ENCODE assay signal across 8 cellular contexts in genomic region chr22:36977401-36977861, GRCh38. TPM values are rescaled to one million over a fixed set of nuclear protein-coding genes. Genes with fewer than 3 reads are reported as not detected.
DNase-seq lines count a peak whose midpoint lies in the region; ATAC-seq and TF ChIP-seq lines count a peak whose summit lies in the region.

No MANE protein-coding gene starts in this region.

- TF ChIP-seq POLR2A in testis (IDR thresholded peaks at IDR 0.05) = no peak

- H3K27me3 ChIP-seq in ACC112 (ENCODE audit: insufficient read depth, low read length) (no peaks in the 10 kb centered on the region), osteoblast (ENCODE audit: insufficient read depth, low read length) (peaks cover 4% of the 10 kb centered on the region), testis (no peaks in the 10 kb centered on the region)

- TF ChIP-seq CTCF in fibroblast of mammary gland (conservative IDR thresholded peaks at IDR 0.05; ENCODE audit: control insufficient read depth, insufficient read depth, low read depth, low read length) (peak; percentile 20), osteoblast (IDR thresholded peaks at IDR 0.05; ENCODE audit: extremely low read depth, low read depth, low read length) (peak; percentile 44), testis (IDR thresholded peaks at IDR 0.05) (peak in 2 of 3 experiments; percentile 14 to 22)

- no peaks in the 10 kb centered on the region for H3K79me2 ChIP-seq in ACC112 (ENCODE audit: control insufficient read depth, insufficient read depth, low read length, unreplicated experiment)
- no peaks in the 10 kb centered on the region for H3K79me2 ChIP-seq in osteoblast (ENCODE audit: insufficient read depth, low read length)

- DNase-seq in NCI-H524 (lab: John Stamatoyannopoulos, UW) = peak; percentile 40 to 67
- DNase-seq in activated T-cell treated with anti-CD3 and anti-CD28 coated beads for 4 hours = peak; percentile 74
- peak; percentile 7 for DNase-seq in fibroblast of mammary gland (ENCODE audit: low read depth)
- DNase-seq in osteoblast (ENCODE audit: insufficient read length, low spot score, missing footprints) = peak; percentile 86
- DNase-seq in testis = peak; percentile 81
- DNase-seq in OCI-M2 (lab: John Stamatoyannopoulos, UW; ENCODE audit: unreplicated experiment) = no peak

- H4K20me1 ChIP-seq in osteoblast (ENCODE audit: insufficient read depth, low read length) = no peaks in the 10 kb centered on the region

- H3K4me1 ChIP-seq in ACC112 (ENCODE audit: control insufficient read depth, insufficient read depth, low read length, unreplicated experiment) (no peaks in the 10 kb centered on the region), osteoblast (ENCODE audit: insufficient read depth, low read length) (peaks cover 8% of the 10 kb centered on the region), testis (no peaks in the 10 kb centered on the region)

- peak overlapping the region; percentile 97 for H2AFZ ChIP-seq in ACC112 (ENCODE audit: low read length, unreplicated experiment)
- peak overlapping the region; percentile 97 for H2AFZ ChIP-seq in osteoblast (ENCODE audit: low read length)

- ATAC-seq in GM18861 (IDR thresholded peaks at IDR 0.05; ENCODE audit: unreplicated experiment) = peak; percentile 66

- H3K36me3 ChIP-seq in ACC112 (ENCODE audit: insufficient read depth, low read length) (no peaks in the 10 kb centered on the region), osteoblast (ENCODE audit: insufficient read depth, low read length) (no peaks in the 10 kb centered on the region), testis (ENCODE audit: low read depth, missing control alignments) (no peaks in the 10 kb centered on the region)

- H3K9me3 ChIP-seq in osteoblast (ENCODE audit: low read depth, low read length) (no peaks in the 10 kb centered on the region), testis (no peaks in the 10 kb centered on the region)

- H3K27ac ChIP-seq in ACC112 (ENCODE audit: low read depth, low read length) (no peak overlapping the region), osteoblast (ENCODE audit: low read depth, low read length) (peak overlapping the region; percentile 37), testis (no peak overlapping the region)

- peak overlapping the region; percentile 74 for H3K4me3 ChIP-seq in ACC112 (ENCODE audit: low read depth, low read length)
- peak overlapping the region; percentile 24 for H3K4me3 ChIP-seq in fibroblast of mammary gland (ENCODE audit: control insufficient read depth, low read depth, low read length)
- H3K4me3 ChIP-seq in osteoblast (ENCODE audit: insufficient read depth, low read length) = peak overlapping the region; percentile 68
- H3K4me3 ChIP-seq in testis = peak overlapping the region; percentile 17 to 42

- intact Hi-C loops in testis (cut with DNase I; ENCODE audit: low total_unique reads) = loop anchor here (10.0 kb wide), 1 partner anchor 103 kb away; no protein-coding TSS in a partner anchor

- peak overlapping the region; percentile 90 for H3K4me2 ChIP-seq in osteoblast (ENCODE audit: insufficient read depth, low read length)

- WGBS in testis, 2 donors = 17 to 25% methylated on average over 13 of the region's 13 CpGs

RNA-seq across cellular contexts. Expression of gene TST, which starts 41.8 kb away (rescaled TPM):
- total RNA-seq in osteoblast (53.6 and 63.3 TPM in 2 replicates), testis (10 to 100 TPM; 18.0 to 20.9 TPM)
- polyA plus RNA-seq in testis (ENCODE audit: insufficient read depth, low read depth, low replicate concordance) = 18.2 TPM

RNA-seq across cellular contexts. Expression of gene MPST, which starts 42.1 kb away (rescaled TPM):
- total RNA-seq in osteoblast (82.5 and 91.6 TPM in 2 replicates), testis (100 to 1,000 TPM in 1 of 2 donors, 10 to 100 TPM in 1; 99.6 to 114 TPM)
- 64.1 TPM for polyA plus RNA-seq in testis (ENCODE audit: insufficient read depth, low read depth, low replicate concordance)

Comparison
In these comparisons a context has a peak if more than half of its experiments do, and no peak if none do; other contexts are left out.
1. H3K4me3 ChIP-seq: peak in every context shown above with its lines; median percentile 74 in ACC112; 68 in osteoblast; 30 in testis; 24 in fibroblast of mammary gland.